10 cellular contexts compared by ENCODE assay signal in the genomic region with DNA sequence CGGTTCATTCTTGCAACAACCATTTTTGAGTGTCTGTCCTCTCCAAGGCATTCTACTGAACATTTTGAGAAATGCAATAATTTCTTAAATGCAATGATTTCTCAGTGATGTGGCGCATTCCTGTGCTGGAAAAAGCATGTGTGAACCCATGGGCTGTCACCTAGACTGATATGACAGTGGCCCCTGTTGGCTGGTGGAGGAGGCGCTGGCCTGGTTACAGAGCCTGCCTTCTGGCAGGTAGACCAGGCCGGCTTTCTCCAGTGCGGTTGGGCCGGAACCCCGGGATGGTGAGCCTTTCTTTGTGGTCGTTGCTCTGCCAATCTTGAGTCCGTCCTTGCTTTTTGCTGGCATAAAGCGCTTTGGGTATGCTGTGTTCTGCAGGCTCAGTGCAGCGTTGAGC. TPM values are rescaled to one million over a fixed set of nuclear protein-coding genes. Genes with fewer than 3 reads are reported as not detected.
DNase-seq lines count a peak whose midpoint lies in the region; ATAC-seq, FAIRE-seq and TF ChIP-seq lines count a peak whose summit lies in the region.
"Had no signal": no experiment of that assay in that cellular context is flagged by ENCODE, and none has a peak within 500 bp of the region (broad histone marks: within the 10 kb centered on the region; RNA-seq: fewer than 3 reads in every experiment).

No MANE protein-coding gene starts in this region.

- H3K4me1 Mint-ChIP-seq in activated CD4-positive, alpha-beta memory T cell treated with anti-CD3 and anti-CD28 coated beads for 36 hours (ENCODE audit: low read depth), result peaks cover 55% of the 10 kb centered on the region
- peaks cover 33% of the 10 kb centered on the region for H3K4me1 Mint-ChIP-seq in activated CD4-positive, alpha-beta memory T cell treated with anti-CD3 and anti-CD28 coated beads, Interleukin-2, amount 10 ng/mL, durations not matched to agents 7 days and 5 days

- no peak overlapping the region for H3K4me3 ChIP-seq in Peyer's patch
- no peak overlapping the region for H3K4me3 ChIP-seq in small intestine (ENCODE audit: low read depth in 1 of 2, low read length in 2 of 2)

- H3K4me1 ChIP-seq in Peyer's patch (peaks cover 4 to 17% (median 5%) of the 10 kb centered on the region in 4 donors), small intestine (ENCODE audit: control insufficient read depth in 2 of 2, insufficient read depth in 1 of 2, low read depth in 1 of 2, low read length in 1 of 2) (peaks cover 7 to 9% of the 10 kb centered on the region in 2 donors)

- WGBS in small intestine, 3 donors, result 67 to 90% (median 86%) methylated on average over 11 of the region's 11 CpGs

- no peaks in the 10 kb centered on the region for H3K27me3 ChIP-seq in Peyer's patch
- H3K27me3 ChIP-seq in small intestine (ENCODE audit: control insufficient read depth in 2 of 2, insufficient read depth in 2 of 2, low read length in 2 of 2), result no peaks in the 10 kb centered on the region

- ATAC-seq in esophagus mucosa (peak; percentile 31), HG02938 (IDR thresholded peaks at IDR 0.05; ENCODE audit: unreplicated experiment) (no peak)

- H3K9me3 Mint-ChIP-seq in activated CD4-positive, alpha-beta memory T cell treated with anti-CD3 and anti-CD28 coated beads for 36 hours, result no peaks in the 10 kb centered on the region
- H3K9me3 Mint-ChIP-seq in activated CD4-positive, alpha-beta memory T cell treated with anti-CD3 and anti-CD28 coated beads, Interleukin-2, amount 10 ng/mL, durations not matched to agents 7 days and 5 days, result no peaks in the 10 kb centered on the region

- no peak for FAIRE-seq in small intestine (lab: Jason Lieb, UNC)
- FAIRE-seq: astrocyte had no signal

- CTCF ChIA-PET in activated CD4-positive, alpha-beta memory T cell treated with anti-CD3 and anti-CD28 coated beads for 36 hours (lab: Charles Lee), result interaction anchor here (0.7 to 1.2 kb wide), 3 partner anchors 31 to 591 kb away, joined by 3 read pairs; no protein-coding TSS in a partner anchor
- CTCF ChIA-PET in activated CD4-positive, alpha-beta memory T cell treated with anti-CD3 and anti-CD28 coated beads, Interleukin-2, amount 10 ng/mL, durations not matched to agents 7 days and 5 days (lab: Charles Lee), result interaction anchor here (1.4 kb wide), 1 partner anchor 24 kb away, joined by 3 read pairs; no protein-coding TSS in a partner anchor

- H3K36me3 ChIP-seq in Peyer's patch (no peaks in the 10 kb centered on the region), small intestine (ENCODE audit: control insufficient read depth in 2 of 2, insufficient read depth in 2 of 2, low read length in 2 of 2) (no peaks in the 10 kb centered on the region)

- POLR2A ChIA-PET in activated CD4-positive, alpha-beta memory T cell treated with anti-CD3 and anti-CD28 coated beads for 36 hours (lab: Charles Lee), result no interaction called here
- POLR2A ChIA-PET in activated CD4-positive, alpha-beta memory T cell treated with anti-CD3 and anti-CD28 coated beads, Interleukin-2, amount 10 ng/mL, durations not matched to agents 7 days and 5 days (lab: Charles Lee), result no interaction called here

- H3K27me3 Mint-ChIP-seq in activated CD4-positive, alpha-beta memory T cell treated with anti-CD3 and anti-CD28 coated beads for 36 hours, result no peaks in the 10 kb centered on the region
- no peaks in the 10 kb centered on the region for H3K27me3 Mint-ChIP-seq in activated CD4-positive, alpha-beta memory T cell treated with anti-CD3 and anti-CD28 coated beads, Interleukin-2, amount 10 ng/mL, durations not matched to agents 7 days and 5 days

- H3K27ac Mint-ChIP-seq in activated CD4-positive, alpha-beta memory T cell treated with anti-CD3 and anti-CD28 coated beads for 36 hours, result no peak overlapping the region
- no peak overlapping the region for H3K27ac Mint-ChIP-seq in activated CD4-positive, alpha-beta memory T cell treated with anti-CD3 and anti-CD28 coated beads, Interleukin-2, amount 10 ng/mL, durations not matched to agents 7 days and 5 days

- peak in 4 of 6 experiments; percentile 9 to 49 (median 38) for TF ChIP-seq CTCF in Peyer's patch (IDR thresholded peaks at IDR 0.05)

- intact Hi-C loops in activated CD4-positive, alpha-beta memory T cell treated with anti-CD3 and anti-CD28 coated beads for 36 hours (cut with micrococcal nuclease), result loop anchor here (10.0 kb wide), 1 partner anchor 250 kb away; no protein-coding TSS in a partner anchor

- no peak overlapping the region for H3K4me3 Mint-ChIP-seq in activated CD4-positive, alpha-beta memory T cell treated with anti-CD3 and anti-CD28 coated beads for 36 hours
- no peak overlapping the region for H3K4me3 Mint-ChIP-seq in activated CD4-positive, alpha-beta memory T cell treated with anti-CD3 and anti-CD28 coated beads, Interleukin-2, amount 10 ng/mL, durations not matched to agents 7 days and 5 days

- TF ChIP-seq POLR2A in Peyer's patch (IDR thresholded peaks at IDR 0.05), result no peak

- no peaks in the 10 kb centered on the region for H3K36me3 Mint-ChIP-seq in activated CD4-positive, alpha-beta memory T cell treated with anti-CD3 and anti-CD28 coated beads for 36 hours
- peaks cover 10% of the 10 kb centered on the region for H3K36me3 Mint-ChIP-seq in activated CD4-positive, alpha-beta memory T cell treated with anti-CD3 and anti-CD28 coated beads, Interleukin-2, amount 10 ng/mL, durations not matched to agents 7 days and 5 days (ENCODE audit: low read depth)

- DNase-seq in activated CD4-positive, alpha-beta memory T cell treated with anti-CD3 and anti-CD28 coated beads for 36 hours, result peak; percentile 44
- DNase-seq in activated CD4-positive, alpha-beta memory T cell treated with anti-CD3 and anti-CD28 coated beads, Interleukin-2, amount 10 ng/mL, durations not matched to agents 7 days and 5 days, result no peak
- DNase-seq in Peyer's patch (no peak), small intestine (peak; percentile 42), UCSD-AML1 (lab: John Stamatoyannopoulos, UW; ENCODE audit: unreplicated experiment) (no peak), SW480 (ENCODE audit: low spot score) (no peak)
- DNase-seq: stimulated activated CD4-positive, alpha-beta T cell treated with anti-CD3 and anti-CD28 coated beads, Interleukin-2, amount 100 ng/mL, for 24 hours had no signal

- H3K9me3 ChIP-seq in Peyer's patch (no peaks in the 10 kb centered on the region), small intestine (ENCODE audit: control insufficient read depth, low read depth) (no peaks in the 10 kb centered on the region)

- no peak overlapping the region for H3K27ac ChIP-seq in Peyer's patch
- no peak overlapping the region for H3K27ac ChIP-seq in small intestine (ENCODE audit: low read depth in 1 of 2, low read length in 1 of 2)

RNA-seq across cellular contexts. Expression of gene TSHZ1, which starts 33.7 kb away (rescaled TPM):
- total RNA-seq in activated CD4-positive, alpha-beta memory T cell treated with anti-CD3 and anti-CD28 coated beads for 36 hours, result 10 to 100 TPM; 12.7 to 13.9 TPM
- 10 to 100 TPM; 18.2 to 19.0 TPM for total RNA-seq in activated CD4-positive, alpha-beta memory T cell treated with anti-CD3 and anti-CD28 coated beads, Interleukin-2, amount 10 ng/mL, durations not matched to agents 7 days and 5 days
- total RNA-seq in Peyer's patch (10 to 100 TPM; 12.4 to 34.8 (median 28.4) TPM), esophagus mucosa (9.2 TPM)
- 10 to 100 TPM in 1 of 3 donors, 1 to 10 TPM in 2; 7.3 to 13.0 (median 7.6) TPM for polyA plus RNA-seq in small intestine

RNA-seq across cellular contexts. Expression of gene PTGR3, which starts 35.4 kb away (rescaled TPM):
- 10 to 100 TPM; 29.6 to 30.2 TPM for total RNA-seq in activated CD4-positive, alpha-beta memory T cell treated with anti-CD3 and anti-CD28 coated beads for 36 hours
- total RNA-seq in activated CD4-positive, alpha-beta memory T cell treated with anti-CD3 and anti-CD28 coated beads, Interleukin-2, amount 10 ng/mL, durations not matched to agents 7 days and 5 days, result 10 to 100 TPM; 39.8 to 41.4 TPM
- 10 to 100 TPM; 19.6 to 24.1 (median 20.8) TPM for total RNA-seq in Peyer's patch
- 21.2 TPM for total RNA-seq in esophagus mucosa
- polyA plus RNA-seq in small intestine, result 10 to 100 TPM; 11.6 to 23.3 (median 21.0) TPM

Comparison
In these comparisons a context has a peak if more than half of its experiments do, and no peak if none do; other contexts are left out.
1. DNase-seq: peak in activated CD4-positive, alpha-beta memory T cell treated with anti-CD3 and anti-CD28 coated beads for 36 hours (single experiment) and small intestine (single experiment); none in activated CD4-positive, alpha-beta memory T cell treated with anti-CD3 and anti-CD28 coated beads, Interleukin-2, amount 10 ng/mL, durations not matched to agents 7 days and 5 days (single experiment), Peyer's patch (0 of 3), UCSD-AML1 (single experiment) and SW480 (single experiment).